Comparison of ENCODE assay signal across 14 cellular contexts in genomic region chr4:145552181-145552822, GRCh38.
A peak's percentile ranks its signal among the peaks of the same experiment; 100 is the strongest.
DNase-seq lines count a peak whose midpoint lies in the region; ATAC-seq, FAIRE-seq and TF ChIP-seq lines count a peak whose summit lies in the region.
"Had no signal": no experiment of that assay in that cellular context is flagged by ENCODE, and none has a peak within 500 bp of the region (broad histone marks: within the 10 kb centered on the region; RNA-seq: fewer than 3 reads in every experiment).

No MANE protein-coding gene starts in this region.

- no peaks in the 10 kb centered on the region for H3K27me3 Mint-ChIP-seq in endothelial cell (ENCODE audit: unreplicated experiment)

- peaks cover 54% of the 10 kb centered on the region for H3K36me3 Mint-ChIP-seq in endothelial cell (ENCODE audit: low read depth, unreplicated experiment)
- H3K36me3 Mint-ChIP-seq: activated naive CD8-positive, alpha-beta T cell treated with anti-CD3 and anti-CD28 coated beads, Interleukin-2, amount 10 ng/mL, durations not matched to agents 7 days and 5 days had no signal

- ATAC-seq in GM18867 (IDR thresholded peaks at IDR 0.05; ENCODE audit: unreplicated experiment) = peak; percentile 78
- peak; percentile 76 for ATAC-seq in GM21515 (IDR thresholded peaks at IDR 0.05; ENCODE audit: unreplicated experiment)
- ATAC-seq in HG03108 (IDR thresholded peaks at IDR 0.05; ENCODE audit: unreplicated experiment) = peak; percentile 75
- no peak for ATAC-seq in pancreas
- no peak for ATAC-seq in HG03571 (IDR thresholded peaks at IDR 0.05; ENCODE audit: unreplicated experiment)

- no peaks in the 10 kb centered on the region for H3K9me3 ChIP-seq in pancreas

- WGBS in pancreas, 2 donors = 82 to 88% methylated on average over 4 of the region's 4 CpGs

- TF ChIP-seq CTCF in endothelial cell (IDR thresholded peaks at IDR 0.05; ENCODE audit: unreplicated experiment) = no peak
- TF ChIP-seq CTCF in pancreas (IDR thresholded peaks at IDR 0.05) = no peak

- peaks cover 0 to 12% (median 6%) of the 10 kb centered on the region in 3 donors for H3K36me3 ChIP-seq in pancreas

- no peak overlapping the region for H3K27ac ChIP-seq in pancreas

- peaks cover 9 to 19% (median 18%) of the 10 kb centered on the region in 3 donors for H3K4me1 ChIP-seq in pancreas

- intact Hi-C loops in pancreas (cut with DNase I) = no loop called here

- H3K27me3 ChIP-seq in pancreas = no peaks in the 10 kb centered on the region

- no peak for FAIRE-seq in pancreas (lab: Jason Lieb, UNC)
- FAIRE-seq: HTR-8/SVneo had no signal

- peak overlapping the region; percentile 68 for H3K4me3 Mint-ChIP-seq in endothelial cell (ENCODE audit: unreplicated experiment)
- H3K4me3 Mint-ChIP-seq: activated naive CD8-positive, alpha-beta T cell treated with anti-CD3 and anti-CD28 coated beads, Interleukin-2, amount 10 ng/mL, durations not matched to agents 7 days and 5 days had no signal

- H3K4me3 ChIP-seq in pancreas = no peak overlapping the region

- peaks cover 3% of the 10 kb centered on the region for H3K9me3 Mint-ChIP-seq in endothelial cell (ENCODE audit: unreplicated experiment)
- H3K9me3 Mint-ChIP-seq: activated naive CD8-positive, alpha-beta T cell treated with anti-CD3 and anti-CD28 coated beads, Interleukin-2, amount 10 ng/mL, durations not matched to agents 7 days and 5 days had no signal

- H3K4me1 Mint-ChIP-seq in endothelial cell (ENCODE audit: unreplicated experiment) = peaks cover 16% of the 10 kb centered on the region

- no peak overlapping the region for H3K27ac Mint-ChIP-seq in endothelial cell (ENCODE audit: unreplicated experiment)
- H3K27ac Mint-ChIP-seq: activated naive CD8-positive, alpha-beta T cell treated with anti-CD3 and anti-CD28 coated beads, Interleukin-2, amount 10 ng/mL, durations not matched to agents 7 days and 5 days had no signal

- DNase-seq in endothelial cell (ENCODE audit: low spot score) = no peak
- no peak for DNase-seq in pancreas
- no peak for DNase-seq in iPS-NIHi7 (ENCODE audit: extremely low spot score)
- DNase-seq in NCI-H510A treated with DMSO at 0.1 percent for 48 hours (lab: John Stamatoyannopoulos, UW) = no peak
- DNase-seq: activated CD4-positive, alpha-beta T cell treated with anti-CD3 and anti-CD28 coated beads for 48 hours; activated naive CD8-positive, alpha-beta T cell treated with anti-CD3 and anti-CD28 coated beads, Interleukin-2, amount 10 ng/mL, durations not matched to agents 7 days and 5 days; COR-L47; effector CD8-positive, alpha-beta T cell; NCI-H2081 had no signal

Comparison
In these comparisons a context has a peak if more than half of its experiments do, and no peak if none do; other contexts are left out.
1. ATAC-seq: peak in GM18867 (single experiment), GM21515 (single experiment) and HG03108 (single experiment); none in pancreas (0 of 4) and HG03571 (single experiment).